Comparison of ENCODE assay signal across 8 cellular contexts in the genomic region with DNA sequence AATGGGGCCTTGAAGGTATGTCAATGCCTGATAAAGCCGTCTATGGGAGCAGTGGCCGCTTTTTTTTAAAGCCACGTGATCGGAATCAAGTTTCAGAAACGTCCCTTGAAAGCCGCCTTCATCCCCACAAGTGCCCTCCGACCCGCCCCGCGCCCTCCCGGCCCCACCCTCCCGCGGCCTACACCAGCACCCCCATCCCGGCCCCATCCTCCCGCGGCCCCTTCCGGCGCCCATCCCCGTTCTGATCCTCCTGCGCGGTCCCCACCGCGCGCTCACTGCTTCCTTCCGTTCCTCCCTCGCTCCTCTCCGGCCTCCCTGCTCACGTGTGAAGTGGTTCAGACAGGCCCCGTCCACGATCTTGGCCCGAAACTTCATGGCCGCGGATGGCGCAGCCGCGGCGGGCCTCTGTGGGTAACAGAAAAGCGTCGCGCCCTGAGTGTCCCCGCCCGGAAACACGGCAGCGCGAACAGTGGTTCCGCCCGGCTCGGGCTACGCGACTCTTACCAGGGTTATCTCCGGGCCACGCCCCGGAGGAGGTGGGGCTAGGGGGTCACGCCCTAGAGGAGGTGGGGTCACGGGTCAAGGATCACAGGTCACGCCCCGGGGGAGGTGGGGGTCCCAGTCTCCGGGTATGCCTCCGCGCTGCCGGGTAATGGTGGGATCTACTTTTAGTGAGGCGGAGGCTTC. TPM values are rescaled to one million over a fixed set of nuclear protein-coding genes. Genes with fewer than 3 reads are reported as not detected.
A peak's percentile ranks its signal among the peaks of the same experiment; 100 is the strongest.
DNase-seq lines count a peak whose midpoint lies in the region; ATAC-seq, FAIRE-seq and TF ChIP-seq lines count a peak whose summit lies in the region.

A gene (minus strand): TSS at position 471 of the 687 bp plus-strand sequence. CDS start 96 bp downstream, at position 375.

- H3K9ac ChIP-seq in kidney (ENCODE audit: low read length in 2 of 2) = peak within 1 kb of the TSS; percentile 61 to 79

- FAIRE-seq in kidney (lab: Jason Lieb, UNC) = no peak

- intact Hi-C loops in kidney (cut with DNase I) = no loop called here

- no peaks in the 10 kb centered on the region for H3K9me3 ChIP-seq in kidney (ENCODE audit: control insufficient read depth in 1 of 2, low read length in 2 of 2)

- H3K36me3 ChIP-seq in kidney (ENCODE audit: control insufficient read depth in 1 of 2, insufficient read depth in 2 of 2, low read length in 2 of 2) = peaks cover 15 to 23% of the 10 kb centered on the region in 2 donors

- peak within 1 kb of the TSS; percentile 92 for H3K4me3 ChIP-seq in kidney (ENCODE audit: low read length in 2 of 2)

- peak; percentile 92 for TF ChIP-seq POLR2A in GM19099 (IDR thresholded peaks at IDR 0.05; ENCODE audit: extremely low read depth, insufficient read length, low read depth)

- H3K4me1 ChIP-seq in kidney (ENCODE audit: control insufficient read depth in 1 of 2, insufficient read depth in 1 of 2, low read depth in 1 of 2, low read length in 2 of 2) = peaks cover 5 to 8% of the 10 kb centered on the region in 2 donors

- TF ChIP-seq CTCF in kidney (IDR thresholded peaks at IDR 0.05; ENCODE audit: borderline replicate concordance, extremely low read depth, insufficient read depth) = no peak

- peak within 1 kb of the TSS; percentile 89 to 95 for H3K27ac ChIP-seq in kidney (ENCODE audit: low read depth in 2 of 2, low read length in 2 of 2)

- DNase-seq in Ammon's horn (ENCODE audit: low spot score) (peak; percentile 94), NCI-H510A (lab: John Stamatoyannopoulos, UW) (peak; percentile 87), cerebellum (ENCODE audit: low spot score) (peak; percentile 87), kidney (peak; percentile 97)
- DNase-seq in activated CD4-positive, alpha-beta T cell treated with anti-CD3 and anti-CD28 coated beads for 1 hour = peak; percentile 88
- peak; percentile 95 for DNase-seq in stimulated activated CD4-positive, alpha-beta T cell treated with anti-CD3 and anti-CD28 coated beads, Interleukin-15, amount 100 ng/mL, for 24 hours

- ATAC-seq in HG03378 (IDR thresholded peaks at IDR 0.05; ENCODE audit: unreplicated experiment) = peak; percentile 96

RNA-seq across cellular contexts. Expression of the gene that starts here (rescaled TPM):
- total RNA-seq in cerebellum (29.9 TPM), kidney (29.5 TPM)
- polyA plus RNA-seq in kidney (ENCODE audit: insufficient read depth, low read depth, low replicate concordance) = 13.4 TPM

Comparison
In these comparisons a context has a peak if more than half of its experiments do, and no peak if none do; other contexts are left out.
1. Peak in every context shown above with its lines: DNase-seq, ATAC-seq, H3K4me3 ChIP-seq and H3K27ac ChIP-seq.